Comparison of ENCODE assay signal across 28 cellular contexts in genomic region chr1:190809312-190809711, GRCh38.
"Had no signal": no experiment of that assay in that cellular context is flagged by ENCODE, and none has a peak within 500 bp of the region (broad histone marks: within the 10 kb centered on the region; RNA-seq: fewer than 3 reads in every experiment).

No MANE protein-coding gene starts in this region.

- H3K79me2 ChIP-seq: parathyroid adenoma had no signal

- H3K9me3 Mint-ChIP-seq: nephron, neural progenitor cell, type B pancreatic cell had no signal

- H3K9ac ChIP-seq: neural progenitor cell, parathyroid adenoma had no signal

- H3K4me3 Mint-ChIP-seq: naive thymus-derived CD4-positive, alpha-beta T cell; natural killer cell; nephron; neural progenitor cell; stimulated activated effector memory CD8-positive, alpha-beta T cell treated with anti-CD3 and anti-CD28 coated beads, Interleukin-12 subunit alpha, Interleukin-12 subunit beta, amount 100 ng/mL, for 72 hours; stimulated activated naive CD8-positive, alpha-beta T cell treated with anti-CD3 and anti-CD28 coated beads, Interleukin-15, amount 100 ng/mL, for 72 hours; type B pancreatic cell had no signal

- H3K36me3 ChIP-seq: neural progenitor cell, ovary, right lobe of liver, suprapubic skin, tibial artery, transverse colon, vagina had no signal

- H3K36me3 Mint-ChIP-seq: neural progenitor cell; stimulated activated effector memory CD8-positive, alpha-beta T cell treated with anti-CD3 and anti-CD28 coated beads, Interleukin-12 subunit alpha, Interleukin-12 subunit beta, amount 100 ng/mL, for 72 hours; type B pancreatic cell had no signal

- ATAC-seq: naive thymus-derived CD4-positive, alpha-beta T cell; natural killer cell; psoas muscle; right cardiac atrium; right lobe of liver; stimulated activated effector memory CD8-positive, alpha-beta T cell treated with anti-CD3 and anti-CD28 coated beads, Interleukin-12 subunit alpha, Interleukin-12 subunit beta, amount 100 ng/mL, for 72 hours; stimulated activated naive CD8-positive, alpha-beta T cell treated with anti-CD3 and anti-CD28 coated beads, Interleukin-15, amount 100 ng/mL, for 72 hours; stimulated activated naive CD8-positive, alpha-beta T cell treated with anti-CD3 and anti-CD28 coated beads, Interleukin-15, Interleukin-2, amounts not matched to agents 100 U/mL and 50 U/mL, for 24 hours had no signal

- H3K4me3 ChIP-seq: neural progenitor cell, ovary, psoas muscle, right lobe of liver, skin epidermis, smooth muscle cell, suprapubic skin, testis, tibial artery, transverse colon, vagina had no signal

- H3K27me3 Mint-ChIP-seq: naive thymus-derived CD4-positive, alpha-beta T cell; progenitor cell of endocrine pancreas; stimulated activated naive CD8-positive, alpha-beta T cell treated with anti-CD3 and anti-CD28 coated beads, Interleukin-15, amount 100 ng/mL, for 72 hours; type B pancreatic cell had no signal

- H3K27ac ChIP-seq: neural progenitor cell, ovary, parathyroid adenoma, psoas muscle, right lobe of liver, skin epidermis, suprapubic skin, testis, tibial artery, transverse colon, vagina had no signal

- H3K4me1 Mint-ChIP-seq: naive thymus-derived CD4-positive, alpha-beta T cell; natural killer cell; nephron; neural progenitor cell; stimulated activated effector memory CD8-positive, alpha-beta T cell treated with anti-CD3 and anti-CD28 coated beads, Interleukin-12 subunit alpha, Interleukin-12 subunit beta, amount 100 ng/mL, for 72 hours; stimulated activated naive CD8-positive, alpha-beta T cell treated with anti-CD3 and anti-CD28 coated beads, Interleukin-15, amount 100 ng/mL, for 72 hours had no signal

- DNase-seq: naive thymus-derived CD4-positive, alpha-beta T cell; natural killer cell; occipital lobe; ovary; psoas muscle; right cardiac atrium; right lobe of liver; stimulated activated CD4-positive, alpha-beta T cell treated with anti-CD3 and anti-CD28 coated beads, Interleukin-15, amount 100 ng/mL, for 24 hours; stimulated activated CD4-positive, alpha-beta T cell treated with anti-CD3 and anti-CD28 coated beads, Interleukin-2, amount 100 ng/mL, for 24 hours; stimulated activated CD4-positive, alpha-beta T cell treated with anti-CD3 and anti-CD28 coated beads, Interleukin-2, amount 100 ng/mL, for 48 hours; stimulated activated CD4-positive, alpha-beta T cell treated with anti-CD3 and anti-CD28 coated beads, Interleukin-4, amount 100 ng/mL, for 24 hours; stimulated activated naive CD4-positive, alpha-beta T cell; stimulated activated naive CD8-positive, alpha-beta T cell treated with anti-CD3 and anti-CD28 coated beads, Interleukin-15, amount 100 ng/mL, for 72 hours; stimulated activated naive CD8-positive, alpha-beta T cell treated with anti-CD3 and anti-CD28 coated beads, Interleukin-15, Interleukin-2, amounts not matched to agents 100 U/mL and 50 U/mL, for 24 hours; substantia nigra; testis; transverse colon had no signal

- H3K27me3 ChIP-seq: neural progenitor cell, ovary, right lobe of liver, suprapubic skin, testis, tibial artery, transverse colon, vagina had no signal

- H3K9me3 ChIP-seq: ovary, psoas muscle, right lobe of liver, suprapubic skin, testis, tibial artery, transverse colon, vagina had no signal

- H3K4me2 ChIP-seq: neural progenitor cell, smooth muscle cell had no signal

- H3K4me1 ChIP-seq: neural progenitor cell, parathyroid adenoma, psoas muscle, right lobe of liver, suprapubic skin, testis, tibial artery, transverse colon, vagina had no signal

- H3K27ac Mint-ChIP-seq: naive thymus-derived CD4-positive, alpha-beta T cell; natural killer cell; nephron; neural progenitor cell; progenitor cell of endocrine pancreas; stimulated activated effector memory CD8-positive, alpha-beta T cell treated with anti-CD3 and anti-CD28 coated beads, Interleukin-12 subunit alpha, Interleukin-12 subunit beta, amount 100 ng/mL, for 72 hours; stimulated activated naive CD8-positive, alpha-beta T cell treated with anti-CD3 and anti-CD28 coated beads, Interleukin-15, amount 100 ng/mL, for 72 hours; type B pancreatic cell had no signal

- H2AFZ ChIP-seq: neural progenitor cell, parathyroid adenoma had no signal
